In genomic region chr4:105162123-105162796, GRCh38 we compare ENCODE assay signal across 31 cellular contexts. TPM values are rescaled to one million over a fixed set of nuclear protein-coding genes. Genes with fewer than 3 reads are reported as not detected.
DNase-seq lines count a peak whose midpoint lies in the region; ATAC-seq, FAIRE-seq and TF ChIP-seq lines count a peak whose summit lies in the region.
"Had no signal": no experiment of that assay in that cellular context is flagged by ENCODE, and none has a peak within 500 bp of the region (broad histone marks: within the 10 kb centered on the region; RNA-seq: fewer than 3 reads in every experiment).

No MANE protein-coding gene starts in this region.

- H3K9me3 Mint-ChIP-seq in CD14-positive monocyte: no peaks in the 10 kb centered on the region
- H3K9me3 Mint-ChIP-seq in endodermal cell: no peaks in the 10 kb centered on the region
- H3K9me3 Mint-ChIP-seq: activated naive CD4-positive, alpha-beta T cell treated with anti-CD3 and anti-CD28 coated beads, Interleukin-2, amount 10 ng/mL, durations not matched to agents 7 days and 5 days; activated T-helper 1 cell treated with anti-CD3 and anti-CD28 coated beads, Interleukin-12 subunit alpha, Interleukin-12 subunit beta, Interleukin-2, Interleukin-4 antibody, amounts not matched to agents 30 ng/mL and 10 ng/mL and 1 ng/mL, durations not matched to agents 14 hours and 24 hours and 36 hours; nephron had no signal

- FAIRE-seq in GM18507 (lab: Jason Lieb, UNC): peak; percentile 61
- FAIRE-seq: bronchial epithelial cell, pancreas had no signal

- ATAC-seq in HG02678 (IDR thresholded peaks at IDR 0.05; ENCODE audit: unreplicated experiment) (peak; percentile 55), HG02981 (IDR thresholded peaks at IDR 0.05; ENCODE audit: unreplicated experiment) (no peak), HG03469 (IDR thresholded peaks at IDR 0.05; ENCODE audit: unreplicated experiment) (no peak), GM18517 (IDR thresholded peaks at IDR 0.05; ENCODE audit: unreplicated experiment) (no peak)
- ATAC-seq: mucosa of descending colon, pancreas, sciatic nerve, T-helper 17 cell had no signal

- no peak for DNase-seq in CD14-positive monocyte (ENCODE audit: low spot score)
- DNase-seq in GM18507 (ENCODE audit: extremely low spot score, insufficient read length, low read depth): no peak
- DNase-seq in endodermal cell: peak; percentile 42
- DNase-seq in islet precursor cell: no peak
- DNase-seq: activated CD4-positive, alpha-beta T cell treated with anti-CD3 and anti-CD28 coated beads for 48 hours; activated naive CD4-positive, alpha-beta T cell treated with anti-CD3 and anti-CD28 coated beads, Interleukin-2, amount 10 ng/mL, durations not matched to agents 7 days and 5 days; Caco-2; DND-41; gastrocnemius medialis; hippocampal formation; KBM-7; MG63; mucosa of descending colon; NCI-H1436 treated with DMSO at 0.1 percent for 48 hours; pancreas; RPMI8226; stimulated activated CD4-positive, alpha-beta T cell treated with anti-CD3 and anti-CD28 coated beads, Interleukin-4, amount 100 ng/mL, for 4 hours; stimulated activated naive CD4-positive, alpha-beta T cell; T-helper 17 cell; uterus had no signal

- H3K27ac ChIP-seq in endodermal cell (ENCODE audit: low read depth, low read length): no peak overlapping the region
- H3K27ac ChIP-seq: BLaER1, coronary artery, gastrocnemius medialis, pancreas, uterus had no signal

- H3K27me3 Mint-ChIP-seq in CD14-positive monocyte (ENCODE audit: low read depth in 3 of 3) (no peaks in the 10 kb centered on the region), endodermal cell (ENCODE audit: insufficient read depth) (peaks cover 92% of the 10 kb centered on the region)
- H3K27me3 Mint-ChIP-seq: activated naive CD4-positive, alpha-beta T cell treated with anti-CD3 and anti-CD28 coated beads, Interleukin-2, amount 10 ng/mL, durations not matched to agents 7 days and 5 days; T-helper 17 cell had no signal

- H3K4me1 Mint-ChIP-seq in CD14-positive monocyte (peaks cover 53% of the 10 kb centered on the region), endodermal cell (peaks cover 23% of the 10 kb centered on the region)
- H3K4me1 Mint-ChIP-seq: activated naive CD4-positive, alpha-beta T cell treated with anti-CD3 and anti-CD28 coated beads, Interleukin-2, amount 10 ng/mL, durations not matched to agents 7 days and 5 days had no signal

- H3K9ac ChIP-seq in endodermal cell (ENCODE audit: extremely low read depth, low read length, poor library complexity, severe bottlenecking): no peak overlapping the region
- H3K9ac ChIP-seq: BLaER1 had no signal

- no peaks in the 10 kb centered on the region for H3K9me3 ChIP-seq in endodermal cell (ENCODE audit: control insufficient read depth, low read length)
- H3K9me3 ChIP-seq: Caco-2, gastrocnemius medialis, HAP-1, MG63, mucosa of descending colon, pancreas, uterus had no signal

- WGBS in endodermal cell (ENCODE audit: insufficient coverage in 1 of 2, insufficient read length in 1 of 2), 2 experiments: 0% methylated on average over 1 of the region's 1 CpG; no CpG with 5 or more reads in 1 of the 2 experiments

- H3K36me3 Mint-ChIP-seq in CD14-positive monocyte (peaks cover 13 to 22% of the 10 kb centered on the region in 2 donors), endodermal cell (ENCODE audit: low read depth) (no peaks in the 10 kb centered on the region)

- H3K4me3 ChIP-seq in endodermal cell (ENCODE audit: low read length): no peak overlapping the region
- H3K4me3 ChIP-seq: BLaER1, coronary artery, gastrocnemius medialis, HAP-1, MG63, mucosa of descending colon, pancreas, uterus had no signal

- H3K4me1 ChIP-seq in endodermal cell (ENCODE audit: control insufficient read depth, insufficient read depth, low read length): peaks cover 6% of the 10 kb centered on the region
- H3K4me1 ChIP-seq: BLaER1, Caco-2, uterus had no signal

- H3K36me3 ChIP-seq in endodermal cell (ENCODE audit: control insufficient read depth, insufficient read depth, low read length): no peaks in the 10 kb centered on the region
- H3K36me3 ChIP-seq: gastrocnemius medialis, HAP-1, MG63, pancreas, uterus had no signal

- intact Hi-C loops in CD14-positive monocyte (cut with micrococcal nuclease): no loop called here

- H3K27ac Mint-ChIP-seq in CD14-positive monocyte (peak overlapping the region in 5 of 7 donors; percentile 15 to 65 (median 40)), endodermal cell (no peak overlapping the region)
- H3K27ac Mint-ChIP-seq: activated naive CD4-positive, alpha-beta T cell treated with anti-CD3 and anti-CD28 coated beads, Interleukin-2, amount 10 ng/mL, durations not matched to agents 7 days and 5 days; activated T-helper 1 cell treated with anti-CD3 and anti-CD28 coated beads, Interleukin-12 subunit alpha, Interleukin-12 subunit beta, Interleukin-2, Interleukin-4 antibody, amounts not matched to agents 30 ng/mL and 10 ng/mL and 1 ng/mL, durations not matched to agents 14 hours and 24 hours and 36 hours; nephron; T-helper 17 cell had no signal

- H3K4me3 Mint-ChIP-seq in CD14-positive monocyte (no peak overlapping the region), endodermal cell (no peak overlapping the region)
- H3K4me3 Mint-ChIP-seq: activated naive CD4-positive, alpha-beta T cell treated with anti-CD3 and anti-CD28 coated beads, Interleukin-2, amount 10 ng/mL, durations not matched to agents 7 days and 5 days; activated T-helper 1 cell treated with anti-CD3 and anti-CD28 coated beads, Interleukin-12 subunit alpha, Interleukin-12 subunit beta, Interleukin-2, Interleukin-4 antibody, amounts not matched to agents 30 ng/mL and 10 ng/mL and 1 ng/mL, durations not matched to agents 14 hours and 24 hours and 36 hours; nephron; T-helper 17 cell had no signal

- H3K27me3 ChIP-seq in endodermal cell (ENCODE audit: control insufficient read depth, insufficient read depth, low read length, poor library complexity, severe bottlenecking): peaks cover 51% of the 10 kb centered on the region
- H3K27me3 ChIP-seq: BLaER1, gastrocnemius medialis, MG63, pancreas, uterus had no signal

- TF ChIP-seq CTCF in CD14-positive monocyte (IDR thresholded peaks at IDR 0.05): no peak
- TF ChIP-seq CTCF in endodermal cell (conservative IDR thresholded peaks at IDR 0.05): no peak

RNA-seq across cellular contexts. Expression of gene TET2, which starts 15.6 kb away (rescaled TPM):
- 10 to 100 TPM; 22.6 to 47.1 TPM for polyA plus RNA-seq in CD14-positive monocyte
- 10 to 100 TPM; 12.0 to 15.5 TPM for total RNA-seq in endodermal cell
- polyA plus RNA-seq in endodermal cell (2013, experiment 1 of 2): 11.6 TPM
- 12.5 TPM for polyA plus RNA-seq in endodermal cell (2013, experiment 2 of 2)
